1 cellular context compared by ENCODE assay signal in the genomic region with DNA sequence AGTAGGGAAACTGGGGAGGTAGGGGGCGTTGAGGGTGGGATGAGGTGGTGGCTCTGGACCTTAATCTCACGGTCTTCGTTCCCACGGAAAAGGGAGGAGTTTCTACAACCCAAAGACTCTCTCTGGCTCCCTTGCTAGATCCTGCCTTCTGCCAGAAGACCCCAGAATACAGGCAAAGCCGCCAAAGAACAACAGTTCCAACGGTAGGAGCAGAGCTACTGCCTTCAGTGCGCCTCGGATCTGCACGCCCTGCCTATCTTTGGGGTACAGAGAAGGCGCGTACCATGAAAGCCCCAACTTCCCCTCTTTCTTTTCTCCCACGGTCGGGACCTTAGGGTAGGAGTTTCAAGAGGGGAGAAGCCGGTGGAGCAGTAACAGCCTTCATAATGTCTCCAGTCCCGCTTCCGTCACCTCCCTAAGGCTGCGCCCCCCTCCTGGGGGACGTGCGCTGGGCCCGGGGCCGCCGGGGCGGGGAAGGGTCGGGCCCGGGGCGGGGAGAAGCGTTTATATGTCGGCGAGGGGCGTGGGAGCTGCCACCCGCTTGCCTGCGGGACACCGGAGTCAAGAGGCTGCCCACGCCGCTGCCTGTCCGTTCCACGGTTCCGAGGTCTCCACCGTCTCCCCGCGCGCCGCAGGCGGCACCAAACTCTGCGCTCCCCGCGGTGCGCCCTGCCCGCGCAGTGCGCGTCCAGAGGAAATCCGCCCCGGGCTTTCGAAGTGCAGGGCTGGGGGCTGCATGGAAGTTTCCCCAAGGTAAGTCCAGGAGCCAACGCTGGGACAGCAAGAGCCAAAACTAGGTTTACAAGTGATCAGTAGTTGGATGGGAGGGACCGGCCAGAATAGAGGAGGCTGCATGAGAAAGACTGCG.
A peak's percentile ranks its signal among the peaks of the same experiment; 100 is the strongest.
TF ChIP-seq lines count a peak whose summit lies in the region.

COL6A6 (plus strand) TSS at position 533 of the 868 bp plus-strand sequence. CDS start 43,188 bp downstream, outside the sequence.

TF ChIP-seq in WTC11, 78 proteins besides CTCF, POLR2A, EP300 and RAD21 (continued from another document):
- TF ChIP-seq PRDM15 (CRISPR knock-in tag; IDR thresholded peaks at IDR 0.05) (peak; percentile 94), ZNF396 (CRISPR knock-in tag; IDR thresholded peaks at IDR 0.05; ENCODE audit: borderline replicate concordance) (no peak), ZNF423 (CRISPR knock-in tag; IDR thresholded peaks at IDR 0.05) (0 out of 2 replicates have a peak, but pooled peaks have one; percentile 3)
- TF ChIP-seq, protein P1, sequence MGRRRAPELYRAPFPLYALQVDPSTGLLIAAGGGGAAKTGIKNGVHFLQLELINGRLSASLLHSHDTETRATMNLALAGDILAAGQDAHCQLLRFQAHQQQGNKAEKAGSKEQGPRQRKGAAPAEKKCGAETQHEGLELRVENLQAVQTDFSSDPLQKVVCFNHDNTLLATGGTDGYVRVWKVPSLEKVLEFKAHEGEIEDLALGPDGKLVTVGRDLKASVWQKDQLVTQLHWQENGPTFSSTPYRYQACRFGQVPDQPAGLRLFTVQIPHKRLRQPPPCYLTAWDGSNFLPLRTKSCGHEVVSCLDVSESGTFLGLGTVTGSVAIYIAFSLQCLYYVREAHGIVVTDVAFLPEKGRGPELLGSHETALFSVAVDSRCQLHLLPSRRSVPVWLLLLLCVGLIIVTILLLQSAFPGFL (CRISPR knock-in tag; IDR thresholded peaks at IDR 0.05; ENCODE audit: borderline replicate concordance), result no peak
